ENCODE assay signal across 10 cellular contexts in genomic region chr2:48346124-48346536, GRCh38. TPM values are rescaled to one million over a fixed set of nuclear protein-coding genes. Genes with fewer than 3 reads are reported as not detected.
DNase-seq lines count a peak whose midpoint lies in the region; FAIRE-seq and TF ChIP-seq lines count a peak whose summit lies in the region.
"Had no signal": no experiment of that assay in that cellular context is flagged by ENCODE, and none has a peak within 500 bp of the region (broad histone marks: within the 10 kb centered on the region; RNA-seq: fewer than 3 reads in every experiment).

No MANE protein-coding gene starts in this region.

- H3K4me1 ChIP-seq in hepatocyte (ENCODE audit: insufficient read depth) (peaks cover 13% of the 10 kb centered on the region), skeletal muscle tissue (ENCODE audit: control insufficient read depth in 3 of 3, insufficient read depth in 3 of 3, low read length in 3 of 3) (peaks cover 16 to 30% (median 25%) of the 10 kb centered on the region in 3 donors), A673 (ENCODE audit: insufficient read depth, low read length, poor library complexity, severe bottlenecking) (peaks cover 10% of the 10 kb centered on the region)

- no peaks in the 10 kb centered on the region for H3K27me3 ChIP-seq in hepatocyte
- no peaks in the 10 kb centered on the region for H3K27me3 ChIP-seq in skeletal muscle tissue (ENCODE audit: control insufficient read depth in 3 of 3, insufficient read depth in 3 of 3, low read length in 3 of 3)
- no peaks in the 10 kb centered on the region for H3K27me3 ChIP-seq in A673 (replicated peaks; ENCODE audit: insufficient read depth, low read depth, low read length, poor library complexity)

- WGBS in hepatocyte (ENCODE audit: low lambda C conversion rate, missing lambda C conversion rate), result 51% methylated on average over 2 of the region's 2 CpGs

- H3K4me3 ChIP-seq in hepatocyte (no peak overlapping the region), skeletal muscle tissue (ENCODE audit: low read length in 3 of 3) (peak overlapping the region; percentile 1 to 40 (median 35)), A673 (ENCODE audit: low read depth, low read length, poor library complexity, severe bottlenecking) (no peak overlapping the region)

- BruUV-seq in A673 (replicated peaks; lab: Mats Ljungman, UMichigan), result no TSS peak

- H3K4me1 Mint-ChIP-seq in activated CD4-positive, alpha-beta memory T cell treated with anti-CD3 and anti-CD28 coated beads, Interleukin-2, amount 10 ng/mL, durations not matched to agents 7 days and 5 days, result peaks cover 39% of the 10 kb centered on the region

- H3K4me3 Mint-ChIP-seq in activated CD4-positive, alpha-beta memory T cell treated with anti-CD3 and anti-CD28 coated beads, Interleukin-2, amount 10 ng/mL, durations not matched to agents 7 days and 5 days, result no peak overlapping the region
- H3K4me3 Mint-ChIP-seq: activated CD4-positive, alpha-beta memory T cell treated with anti-CD3 and anti-CD28 coated beads for 36 hours had no signal

- TF ChIP-seq CTCF in hepatocyte (IDR thresholded peaks at IDR 0.05; ENCODE audit: poor library complexity), result no peak
- no peak for TF ChIP-seq CTCF in A673 (conservative IDR thresholded peaks at IDR 0.05; ENCODE audit: low read depth, low read length)

- H3K9me3 Mint-ChIP-seq in activated CD4-positive, alpha-beta memory T cell treated with anti-CD3 and anti-CD28 coated beads, Interleukin-2, amount 10 ng/mL, durations not matched to agents 7 days and 5 days, result peaks cover 19% of the 10 kb centered on the region

- intact Hi-C loops in A673 (cut with micrococcal nuclease; ENCODE audit: unreplicated experiment), result no loop called here

- H3K27me3 Mint-ChIP-seq in activated CD4-positive, alpha-beta memory T cell treated with anti-CD3 and anti-CD28 coated beads, Interleukin-2, amount 10 ng/mL, durations not matched to agents 7 days and 5 days, result no peaks in the 10 kb centered on the region
- H3K27me3 Mint-ChIP-seq: activated CD4-positive, alpha-beta memory T cell treated with anti-CD3 and anti-CD28 coated beads for 36 hours had no signal

- DNase-seq in GM19239 (ENCODE audit: insufficient read length, low spot score) (no peak), astrocyte of the hippocampus (ENCODE audit: low read depth, low spot score) (peak; percentile 72), hepatocyte (ENCODE audit: low spot score) (peak; percentile 55), A673 (ENCODE audit: low spot score) (no peak), NCI-H1436 (lab: John Stamatoyannopoulos, UW) (no peak), foreskin melanocyte (no peak)
- DNase-seq in activated CD4-positive, alpha-beta memory T cell treated with anti-CD3 and anti-CD28 coated beads, Interleukin-2, amount 10 ng/mL, durations not matched to agents 7 days and 5 days, result no peak
- DNase-seq: activated CD4-positive, alpha-beta memory T cell treated with anti-CD3 and anti-CD28 coated beads for 36 hours; MM.1S had no signal

- H2AFZ ChIP-seq in hepatocyte, result no peak overlapping the region

- H3K27ac ChIP-seq in hepatocyte (peak overlapping the region; percentile 67), skeletal muscle tissue (ENCODE audit: low read depth, low read length) (peak overlapping the region; percentile 66), A673 (ENCODE audit: low read depth, low read length, poor library complexity, severe bottlenecking) (no peak overlapping the region)

- no peak overlapping the region for H3K27ac Mint-ChIP-seq in activated CD4-positive, alpha-beta memory T cell treated with anti-CD3 and anti-CD28 coated beads, Interleukin-2, amount 10 ng/mL, durations not matched to agents 7 days and 5 days
- H3K27ac Mint-ChIP-seq: activated CD4-positive, alpha-beta memory T cell treated with anti-CD3 and anti-CD28 coated beads for 36 hours had no signal

- peaks cover 22% of the 10 kb centered on the region for H3K9me3 ChIP-seq in hepatocyte (ENCODE audit: low read depth)
- peaks cover 0 to 8% (median 0%) of the 10 kb centered on the region in 3 donors for H3K9me3 ChIP-seq in skeletal muscle tissue (ENCODE audit: control insufficient read depth in 3 of 3, low read length in 3 of 3)
- peaks cover 36% of the 10 kb centered on the region for H3K9me3 ChIP-seq in A673 (ENCODE audit: low read depth, low read length, poor library complexity, severe bottlenecking)

- H3K79me2 ChIP-seq in hepatocyte, result peaks cover 84% of the 10 kb centered on the region

- H3K36me3 ChIP-seq in hepatocyte (replicated peaks; ENCODE audit: insufficient read depth, low read depth) (no peaks in the 10 kb centered on the region), skeletal muscle tissue (ENCODE audit: control insufficient read depth in 3 of 3, insufficient read depth in 3 of 3, low read length in 3 of 3) (peaks cover 0 to 6% (median 0%) of the 10 kb centered on the region in 3 donors), A673 (ENCODE audit: insufficient read depth, low read length, poor library complexity, severe bottlenecking) (peaks cover 17% of the 10 kb centered on the region)

- no peaks in the 10 kb centered on the region for H4K20me1 ChIP-seq in hepatocyte (ENCODE audit: insufficient read depth, poor library complexity, severe bottlenecking)

- POLR2A ChIA-PET in activated CD4-positive, alpha-beta memory T cell treated with anti-CD3 and anti-CD28 coated beads, Interleukin-2, amount 10 ng/mL, durations not matched to agents 7 days and 5 days (lab: Charles Lee), result interaction anchor here (1.1 kb wide), 1 partner anchor 10 kb away, joined by 4 read pairs; no protein-coding TSS in a partner anchor
- POLR2A ChIA-PET in A673 (lab: Charles Lee; ENCODE audit: low non-redundant PET), result no interaction called here

- H3K9ac ChIP-seq in skeletal muscle tissue (ENCODE audit: low read depth in 1 of 3, low read length in 3 of 3), result no peak overlapping the region

- no peaks in the 10 kb centered on the region for H3K9me2 ChIP-seq in hepatocyte (replicated peaks; ENCODE audit: insufficient read depth)

- FAIRE-seq in GM19239 (lab: Jason Lieb, UNC), result peak; percentile 33

- H3K36me3 Mint-ChIP-seq in activated CD4-positive, alpha-beta memory T cell treated with anti-CD3 and anti-CD28 coated beads, Interleukin-2, amount 10 ng/mL, durations not matched to agents 7 days and 5 days (ENCODE audit: low read depth), result peaks cover 52% of the 10 kb centered on the region

- peak overlapping the region; percentile 49 for H3K4me2 ChIP-seq in hepatocyte

- CTCF ChIA-PET in activated CD4-positive, alpha-beta memory T cell treated with anti-CD3 and anti-CD28 coated beads, Interleukin-2, amount 10 ng/mL, durations not matched to agents 7 days and 5 days (lab: Charles Lee), result no interaction called here
- CTCF ChIA-PET in A673 (lab: Charles Lee), result no interaction called here

RNA-seq across cellular contexts. Expression of gene FOXN2, which starts 31.6 kb away (rescaled TPM):
- 37.7 and 40.7 TPM in 2 replicates for total RNA-seq in hepatocyte
- polyA plus RNA-seq in hepatocyte, result 9.6 and 10.4 TPM in 2 replicates
- 34.4 TPM for total RNA-seq in skeletal muscle tissue
- 10 to 100 TPM; 60.8 to 62.0 TPM for total RNA-seq in activated CD4-positive, alpha-beta memory T cell treated with anti-CD3 and anti-CD28 coated beads, Interleukin-2, amount 10 ng/mL, durations not matched to agents 7 days and 5 days
- total RNA-seq in A673 (2021), result 18.9 and 21.9 TPM in 2 replicates

Comparison
In these comparisons a context has a peak if more than half of its experiments do, and no peak if none do; other contexts are left out.
1. DNase-seq: peak in astrocyte of the hippocampus (single experiment) and hepatocyte (single experiment); none in GM19239 (single experiment), activated CD4-positive, alpha-beta memory T cell treated with anti-CD3 and anti-CD28 coated beads, Interleukin-2, amount 10 ng/mL, durations not matched to agents 7 days and 5 days (single experiment), A673 (single experiment), NCI-H1436 (single experiment) and foreskin melanocyte (single experiment).
2. H3K4me3 ChIP-seq: peak in skeletal muscle tissue (3 of 3); none in hepatocyte (single experiment) and A673 (single experiment).